In genomic region chr6:47669684-47670515, GRCh38 we compare ENCODE assay signal across 11 cellular contexts. TPM values are rescaled to one million over a fixed set of nuclear protein-coding genes. Genes with fewer than 3 reads are reported as not detected.
DNase-seq lines count a peak whose midpoint lies in the region; ATAC-seq and TF ChIP-seq lines count a peak whose summit lies in the region.
"Had no signal": no experiment of that assay in that cellular context is flagged by ENCODE, and none has a peak within 500 bp of the region (broad histone marks: within the 10 kb centered on the region; RNA-seq: fewer than 3 reads in every experiment).

No MANE protein-coding gene starts in this region.

- peak overlapping the region; percentile 92 for H3K9ac ChIP-seq in endodermal cell (ENCODE audit: extremely low read depth, low read length, poor library complexity, severe bottlenecking)

- no peak for ATAC-seq in HG02678 (IDR thresholded peaks at IDR 0.05; ENCODE audit: unreplicated experiment)

- DNase-seq in Daoy (ENCODE audit: low read depth) (peak; percentile 11), NCI-H446 treated with DMSO at 0.1 percent for 48 hours (lab: John Stamatoyannopoulos, UW) (peak; percentile 78), endodermal cell (peak; percentile 93), osteocyte (ENCODE audit: extremely low spot score, unreplicated experiment) (no peak), CD1c-positive myeloid dendritic cell (ENCODE audit: extremely low spot score) (no peak), NCI-H2029 (lab: John Stamatoyannopoulos, UW) (no peak), Kasumi-1 (lab: John Stamatoyannopoulos, UW) (no peak)
- DNase-seq: activated naive CD8-positive, alpha-beta T cell treated with anti-CD3 and anti-CD28 coated beads, Interleukin-2, amount 10 ng/mL, durations not matched to agents 7 days and 5 days; NCI-H1694 treated with DMSO at 0.1 percent for 48 hours had no signal

- peaks cover under 1% of the 10 kb centered on the region for H3K9me3 ChIP-seq in endodermal cell (ENCODE audit: control insufficient read depth, low read length)

- H3K36me3 ChIP-seq in endodermal cell (ENCODE audit: control insufficient read depth, insufficient read depth, low read length), result peaks cover 48% of the 10 kb centered on the region

- H3K4me3 Mint-ChIP-seq in endodermal cell (peak overlapping the region; percentile 33), osteocyte (ENCODE audit: unreplicated experiment) (peak overlapping the region; percentile 19)
- H3K4me3 Mint-ChIP-seq: activated naive CD8-positive, alpha-beta T cell treated with anti-CD3 and anti-CD28 coated beads, Interleukin-2, amount 10 ng/mL, durations not matched to agents 7 days and 5 days had no signal

- H3K4me1 Mint-ChIP-seq in endodermal cell (peaks cover 45% of the 10 kb centered on the region), osteocyte (ENCODE audit: unreplicated experiment) (peaks cover 16% of the 10 kb centered on the region)

- peaks cover 3% of the 10 kb centered on the region for H3K4me1 ChIP-seq in endodermal cell (ENCODE audit: control insufficient read depth, insufficient read depth, low read length)

- H3K27me3 Mint-ChIP-seq in endodermal cell (ENCODE audit: insufficient read depth) (no peaks in the 10 kb centered on the region), osteocyte (ENCODE audit: unreplicated experiment) (no peaks in the 10 kb centered on the region)

- H3K9me3 Mint-ChIP-seq in endodermal cell (no peaks in the 10 kb centered on the region), osteocyte (ENCODE audit: unreplicated experiment) (no peaks in the 10 kb centered on the region)
- H3K9me3 Mint-ChIP-seq: activated naive CD8-positive, alpha-beta T cell treated with anti-CD3 and anti-CD28 coated beads, Interleukin-2, amount 10 ng/mL, durations not matched to agents 7 days and 5 days had no signal

- H3K36me3 Mint-ChIP-seq in endodermal cell (ENCODE audit: low read depth) (peaks cover 17% of the 10 kb centered on the region), osteocyte (ENCODE audit: unreplicated experiment) (no peaks in the 10 kb centered on the region)
- H3K36me3 Mint-ChIP-seq: activated naive CD8-positive, alpha-beta T cell treated with anti-CD3 and anti-CD28 coated beads, Interleukin-2, amount 10 ng/mL, durations not matched to agents 7 days and 5 days had no signal

- H3K27ac Mint-ChIP-seq in endodermal cell (peak overlapping the region; percentile 98), osteocyte (ENCODE audit: unreplicated experiment) (peak overlapping the region; percentile 23)
- H3K27ac Mint-ChIP-seq: activated naive CD8-positive, alpha-beta T cell treated with anti-CD3 and anti-CD28 coated beads, Interleukin-2, amount 10 ng/mL, durations not matched to agents 7 days and 5 days had no signal

- WGBS in endodermal cell (ENCODE audit: insufficient coverage in 1 of 2, insufficient read length in 1 of 2), 2 experiments, result 9 to 10% methylated on average over 4 to 6 of the region's 6 CpGs

- peak overlapping the region; percentile 59 for H3K4me3 ChIP-seq in endodermal cell (ENCODE audit: low read length)

- peak overlapping the region; percentile 93 for H3K27ac ChIP-seq in endodermal cell (ENCODE audit: low read depth, low read length)

- TF ChIP-seq CTCF in endodermal cell (conservative IDR thresholded peaks at IDR 0.05), result no peak
- no peak for TF ChIP-seq CTCF in osteocyte (IDR thresholded peaks at IDR 0.05)

- no peaks in the 10 kb centered on the region for H3K27me3 ChIP-seq in endodermal cell (ENCODE audit: control insufficient read depth, insufficient read depth, low read length, poor library complexity, severe bottlenecking)

RNA-seq across cellular contexts. Expression of gene ADGRF4, which starts 28.5 kb away (rescaled TPM):
- 2.7 TPM in 2 replicates for total RNA-seq in Daoy (2014; rRNA removed; shearing (Covaris generic))
- total RNA-seq in endodermal cell, result 1 to 10 TPM in 1 of 2 donors, under 1 TPM in 1; 0.18 to 1.3 TPM
- 0.82 TPM for polyA plus RNA-seq in endodermal cell (2013, experiment 1 of 2)
- 1.3 TPM for polyA plus RNA-seq in endodermal cell (2013, experiment 2 of 2)
- total RNA-seq in osteocyte, result not detected in 2 replicates
- total RNA-seq: activated naive CD8-positive, alpha-beta T cell treated with anti-CD3 and anti-CD28 coated beads, Interleukin-2, amount 10 ng/mL, durations not matched to agents 7 days and 5 days had no signal
- polyA plus RNA-seq: neural cell had no signal

Comparison
In these comparisons a context has a peak if more than half of its experiments do, and no peak if none do; other contexts are left out.
1. DNase-seq: peak in Daoy (single experiment), NCI-H446 treated with DMSO at 0.1 percent for 48 hours (single experiment) and endodermal cell (single experiment); none in osteocyte (single experiment), CD1c-positive myeloid dendritic cell (single experiment), NCI-H2029 (single experiment) and Kasumi-1 (0 of 2).